ENCODE assay signal across 9 cellular contexts in genomic region chr11:130118636-130119387, GRCh38. TPM values are rescaled to one million over a fixed set of nuclear protein-coding genes. Genes with fewer than 3 reads are reported as not detected.
A peak's percentile ranks its signal among the peaks of the same experiment; 100 is the strongest.
DNase-seq lines count a peak whose midpoint lies in the region; ATAC-seq and TF ChIP-seq lines count a peak whose summit lies in the region.
"Had no signal": no experiment of that assay in that cellular context is flagged by ENCODE, and none has a peak within 500 bp of the region (broad histone marks: within the 10 kb centered on the region; RNA-seq: fewer than 3 reads in every experiment).

No MANE protein-coding gene starts in this region.

- H3K27ac Mint-ChIP-seq in CD4-positive, alpha-beta memory T cell: peak overlapping the region in 1 of 7 donors; percentile 15

- no peaks in the 10 kb centered on the region for H3K9me3 ChIP-seq in CD4-positive, alpha-beta memory T cell (ENCODE audit: control insufficient read depth in 1 of 2, low read length in 2 of 2)
- H3K9me3 ChIP-seq in prostate gland: no peaks in the 10 kb centered on the region

- peaks cover 19 to 21% of the 10 kb centered on the region in 2 donors for H3K36me3 Mint-ChIP-seq in CD4-positive, alpha-beta memory T cell

- peaks cover 40% of the 10 kb centered on the region for H3K4me1 ChIP-seq in CD4-positive, alpha-beta memory T cell (ENCODE audit: insufficient read depth, low read length)
- no peaks in the 10 kb centered on the region for H3K4me1 ChIP-seq in prostate gland (replicated peaks)

- H3K9me3 Mint-ChIP-seq in CD4-positive, alpha-beta memory T cell: peaks cover 0 to 1% (median 0%) of the 10 kb centered on the region in 8 donors

- H3K4me1 Mint-ChIP-seq in CD4-positive, alpha-beta memory T cell: peaks cover 31 to 45% (median 39%) of the 10 kb centered on the region in 4 donors

- POLR2A ChIA-PET in CD4-positive, alpha-beta memory T cell (lab: Charles Lee; ENCODE audit: partially characterized antibody): interaction anchor here (1.4 to 2.2 kb wide), 4 partner anchors 9 to 117 kb away, joined by 4 to 11 read pairs (median 6); partner anchors contain the start of gene PRDM10

- CTCF ChIA-PET in CD4-positive, alpha-beta memory T cell (lab: Charles Lee; ENCODE audit: partially characterized antibody): interaction anchor here (2.6 to 2.7 kb wide), 2 partner anchors 13 to 196 kb away, joined by 10 to 17 read pairs; no protein-coding TSS in a partner anchor

- H3K27me3 Mint-ChIP-seq in CD4-positive, alpha-beta memory T cell: no peaks in the 10 kb centered on the region

- H3K4me3 Mint-ChIP-seq in CD4-positive, alpha-beta memory T cell: peak overlapping the region in 7 of 8 donors; percentile 1 to 66 (median 44)

- intact Hi-C loops in CD4-positive, alpha-beta memory T cell (cut with micrococcal nuclease): no loop called here
- intact Hi-C loops in prostate gland (cut with DNase I): no loop called here

- TF ChIP-seq POLR2A in prostate gland (IDR thresholded peaks at IDR 0.05): no peak

- peak; percentile 21 to 52 (median 35) for DNase-seq in CD4-positive, alpha-beta memory T cell
- peak; percentile 30 to 38 for DNase-seq in activated T-cell treated with anti-CD3 and anti-CD28 coated beads, Interleukin-2, amount 50 U/mL, for 48 hours
- DNase-seq in prostate gland (ENCODE audit: low spot score) (no peak), NCI-H2196 (lab: John Stamatoyannopoulos, UW; ENCODE audit: unreplicated experiment) (no peak), DMS114 treated with DMSO at 0.1 percent for 48 hours (lab: John Stamatoyannopoulos, UW; ENCODE audit: unreplicated experiment) (no peak), midbrain (lab: John Stamatoyannopoulos, UW) (no peak)

- no peak for TF ChIP-seq CTCF in prostate gland (IDR thresholded peaks at IDR 0.05)

- ATAC-seq in GM19351 (IDR thresholded peaks at IDR 0.05; ENCODE audit: unreplicated experiment): peak; percentile 43
- peak; percentile 42 for ATAC-seq in HG03280 (IDR thresholded peaks at IDR 0.05; ENCODE audit: unreplicated experiment)

- 91% methylated on average over 9 of the region's 9 CpGs for WGBS in prostate gland

- no peak overlapping the region for H3K27ac ChIP-seq in CD4-positive, alpha-beta memory T cell (ENCODE audit: low read depth, low read length)
- H3K27ac ChIP-seq in prostate gland: no peak overlapping the region

- H3K27me3 ChIP-seq in CD4-positive, alpha-beta memory T cell (ENCODE audit: insufficient read depth, low read length): no peaks in the 10 kb centered on the region
- H3K27me3 ChIP-seq in prostate gland (replicated peaks; ENCODE audit: insufficient read depth): no peaks in the 10 kb centered on the region

- H3K36me3 ChIP-seq in CD4-positive, alpha-beta memory T cell (ENCODE audit: insufficient read depth, low read length): no peaks in the 10 kb centered on the region
- H3K36me3 ChIP-seq in prostate gland: no peaks in the 10 kb centered on the region

- H3K4me3 ChIP-seq in CD4-positive, alpha-beta memory T cell (ENCODE audit: low read length in 2 of 2): no peak overlapping the region
- no peak overlapping the region for H3K4me3 ChIP-seq in prostate gland

RNA-seq across cellular contexts. Expression of gene ST14, which starts 40.8 kb away (rescaled TPM):
- under 1 TPM; 0.72 to 0.79 TPM for total RNA-seq in CD4-positive, alpha-beta memory T cell
- under 1 TPM in 1 of 2 donors, not detected in 1; 0.47 TPM for polyA plus RNA-seq in CD4-positive, alpha-beta memory T cell
- 100 to 1,000 TPM in 1 of 2 donors, 10 to 100 TPM in 1; 39.8 to 114 TPM for total RNA-seq in prostate gland
- total RNA-seq: T-helper 1 cell treated with Interleukin-12 subunit alpha and Interleukin-12 subunit beta and Interleukin-4 antibody, amounts not matched to agents 30 ng/mL and 1 ng/mL, for 36 hours had no signal

RNA-seq across cellular contexts. Expression of gene APLP2, which starts 49.1 kb away (rescaled TPM):
- 10 to 100 TPM; 58.7 to 65.3 TPM for total RNA-seq in CD4-positive, alpha-beta memory T cell
- 10 to 100 TPM; 33.0 to 42.0 TPM for polyA plus RNA-seq in CD4-positive, alpha-beta memory T cell
- total RNA-seq in prostate gland: 100 to 1,000 TPM; 222 to 434 TPM

Comparison
In these comparisons a context has a peak if more than half of its experiments do, and no peak if none do; other contexts are left out.
1. DNase-seq: peak in CD4-positive, alpha-beta memory T cell (5 of 5) and activated T-cell treated with anti-CD3 and anti-CD28 coated beads, Interleukin-2, amount 50 U/mL, for 48 hours (2 of 2); none in prostate gland (single experiment), NCI-H2196 (single experiment), DMS114 treated with DMSO at 0.1 percent for 48 hours (single experiment) and midbrain (single experiment).
2. RNA of gene ST14, which starts 40.8 kb away (total RNA-seq): 39.8 to 114 TPM in prostate gland; 0.72 to 0.79 TPM in CD4-positive, alpha-beta memory T cell; every median in the first group is over 10 times any median in the second.